In the genomic region with DNA sequence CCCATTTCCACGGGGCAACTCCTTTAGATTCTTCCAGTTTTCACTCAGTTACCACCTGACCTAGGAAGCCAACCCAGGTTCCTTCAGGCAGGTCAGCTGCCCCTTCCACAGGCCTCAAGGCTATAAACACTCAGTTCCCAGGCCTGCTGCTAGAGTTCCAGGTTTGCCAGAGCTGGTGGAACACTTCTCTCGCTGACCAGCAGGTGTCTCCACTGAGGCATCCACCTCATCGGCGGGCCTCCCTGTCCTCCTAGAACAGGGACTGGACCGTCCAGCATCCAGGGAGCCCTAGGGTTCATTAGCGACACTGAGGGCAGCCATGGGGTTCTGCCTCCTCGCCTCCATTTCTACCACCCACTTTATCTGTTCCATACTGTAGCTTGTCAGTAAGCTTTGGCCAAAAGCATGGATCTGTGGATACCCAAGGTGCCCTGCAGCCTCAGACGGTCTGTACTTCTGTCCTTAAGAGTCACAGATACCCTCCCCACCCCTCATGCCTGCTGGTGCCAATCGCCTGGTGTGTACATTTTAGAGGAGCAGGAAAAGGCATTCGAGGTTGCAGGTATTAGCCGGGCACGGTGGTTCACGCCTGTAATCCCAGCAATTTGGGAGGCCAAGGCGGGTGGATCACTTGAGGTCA, we compare ENCODE assay signal across 1 cellular context.
TF ChIP-seq lines count a peak whose summit lies in the region.

No MANE protein-coding gene starts in this region.

TF ChIP-seq in HEK293, 187 proteins besides CTCF, POLR2A, EP300 and RAD21:
- TF ChIP-seq ZBTB17 (tag by site-specific recombination; IDR thresholded peaks at IDR 0.05) (peak; percentile 66), ZBTB48 (tag by site-specific recombination; IDR thresholded peaks at IDR 0.05) (no peak), ZNF654 (tag by site-specific recombination; IDR thresholded peaks at IDR 0.05; ENCODE audit: low read depth) (peak; percentile 55)
